ENCODE assay signal across 20 cellular contexts in genomic region chr16:48392407-48392806, GRCh38.
"Had no signal": no experiment of that assay in that cellular context is flagged by ENCODE, and none has a peak within 500 bp of the region (broad histone marks: within the 10 kb centered on the region; RNA-seq: fewer than 3 reads in every experiment).

No MANE protein-coding gene starts in this region.

- H3K4me1 ChIP-seq: right atrium auricular region, sigmoid colon, spleen, upper lobe of right lung, uterus had no signal

- H3K27me3 ChIP-seq: neutrophil, right atrium auricular region, sigmoid colon, spleen, tibial nerve, upper lobe of right lung, uterus had no signal

- H3K4me3 ChIP-seq: lung, right atrium auricular region, sigmoid colon, skin epidermis, spleen, thoracic aorta, tibial nerve, upper lobe of right lung, uterus had no signal

- H3K9me3 ChIP-seq: neutrophil, right atrium auricular region, sigmoid colon, spleen, thoracic aorta, tibial nerve, upper lobe of right lung, uterus had no signal

- H3K9ac ChIP-seq: parathyroid adenoma had no signal

- H2AFZ ChIP-seq: parathyroid adenoma had no signal

- H3K36me3 ChIP-seq: neutrophil, right atrium auricular region, sigmoid colon, spleen, thoracic aorta, tibial nerve, upper lobe of right lung, uterus had no signal

- ATAC-seq: natural killer cell; stimulated activated memory B cell treated with anti-CD40 and anti-IgM and Interleukin-4, amounts not matched to agents 10 μg/mL and 1 μg/mL and 100 μg/mL, for 72 hours; upper lobe of right lung had no signal

- H3K79me2 ChIP-seq: parathyroid adenoma had no signal

- H3K27ac ChIP-seq: neutrophil, parathyroid adenoma, right atrium auricular region, spleen, thoracic aorta, upper lobe of right lung had no signal

- FAIRE-seq: frontal cortex, kidney had no signal

- DNase-seq: cerebellar nuclear complex; effector memory CD4-positive, alpha-beta T cell; erythroblast; head of caudate nucleus; kidney; natural killer cell; sigmoid colon; spleen; stimulated activated CD4-positive, alpha-beta T cell treated with anti-CD3 and anti-CD28 coated beads, Interleukin-4, amount 100 ng/mL, for 4 hours; upper lobe of right lung; uterus had no signal
